9 cellular contexts compared by ENCODE assay signal in the genomic region with DNA sequence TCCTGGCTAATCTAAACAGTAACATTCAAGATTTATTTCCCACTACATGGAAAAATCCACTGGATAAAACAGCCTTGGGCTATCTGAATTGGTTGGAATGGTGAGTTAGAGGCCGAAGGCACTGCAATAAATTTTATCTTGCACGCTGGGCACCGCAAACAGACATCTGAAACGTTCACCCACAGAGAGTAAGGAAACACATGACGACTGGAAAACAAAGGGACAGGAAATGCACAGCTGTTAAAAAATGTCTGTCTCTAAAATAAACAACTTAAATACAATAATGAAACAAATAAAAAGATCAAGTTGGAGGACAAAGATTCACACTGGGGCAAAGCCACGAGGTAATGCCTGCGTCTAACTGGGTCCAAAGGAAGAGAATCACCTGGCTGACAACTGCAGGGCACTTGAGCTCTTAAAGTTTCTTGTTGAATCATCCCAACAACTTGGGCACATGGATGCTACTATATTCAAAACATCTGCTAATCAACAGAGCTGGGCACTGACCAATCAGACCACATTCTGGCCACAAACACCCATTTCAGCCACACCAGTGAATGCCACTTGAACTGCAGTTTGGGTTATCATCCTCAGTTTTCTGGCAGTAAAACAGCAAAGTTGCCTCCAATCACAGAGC.
A peak's percentile ranks its signal among the peaks of the same experiment; 100 is the strongest.
DNase-seq lines count a peak whose midpoint lies in the region.
"Had no signal": no experiment of that assay in that cellular context is flagged by ENCODE, and none has a peak within 500 bp of the region (broad histone marks: within the 10 kb centered on the region; RNA-seq: fewer than 3 reads in every experiment).

No MANE protein-coding gene starts in this region.

- H3K27me3 ChIP-seq in rectal smooth muscle tissue (ENCODE audit: control insufficient read depth, insufficient read depth, low read length): no peaks in the 10 kb centered on the region

- H3K36me3 ChIP-seq in rectal smooth muscle tissue (ENCODE audit: control insufficient read depth, insufficient read depth, low read length): no peaks in the 10 kb centered on the region

- DNase-seq in DMS53 treated with DMSO at 0.1 percent for 48 hours (lab: John Stamatoyannopoulos, UW; ENCODE audit: unreplicated experiment) (peak; percentile 79), NCI-H748 (lab: John Stamatoyannopoulos, UW; ENCODE audit: unreplicated experiment) (peak; percentile 55), fibroblast of peridontal ligament (ENCODE audit: extremely low read depth) (peak; percentile 34), NCI-H1048 (lab: John Stamatoyannopoulos, UW) (no peak), DMS79 treated with DMSO at 0.1 percent for 48 hours (lab: John Stamatoyannopoulos, UW) (no peak), kidney glomerular epithelial cell (lab: John Stamatoyannopoulos, UW) (no peak), iPS-NIHi11 (ENCODE audit: low spot score) (no peak)
- DNase-seq: activated naive CD8-positive, alpha-beta T cell treated with anti-CD3 and anti-CD28 coated beads, Interleukin-2, amount 10 ng/mL, durations not matched to agents 7 days and 5 days had no signal

- no peak overlapping the region for H3K4me3 ChIP-seq in rectal smooth muscle tissue (ENCODE audit: low read length)

- H3K27ac ChIP-seq in rectal smooth muscle tissue (ENCODE audit: low read depth, low read length): peak overlapping the region; percentile 79

- peaks cover 31% of the 10 kb centered on the region for H3K4me1 ChIP-seq in rectal smooth muscle tissue (ENCODE audit: control insufficient read depth, insufficient read depth, low read length)

- no peak overlapping the region for H3K9ac ChIP-seq in rectal smooth muscle tissue (ENCODE audit: low read length)

Comparison
In these comparisons a context has a peak if more than half of its experiments do, and no peak if none do; other contexts are left out.
1. DNase-seq: peak in DMS53 treated with DMSO at 0.1 percent for 48 hours (single experiment), NCI-H748 (single experiment) and fibroblast of peridontal ligament (single experiment); none in NCI-H1048 (single experiment), DMS79 treated with DMSO at 0.1 percent for 48 hours (single experiment), kidney glomerular epithelial cell (single experiment) and iPS-NIHi11 (single experiment).